In genomic region chr3:141413387-141414140, GRCh38 we compare ENCODE assay signal across 10 cellular contexts. TPM values are rescaled to one million over a fixed set of nuclear protein-coding genes. Genes with fewer than 3 reads are reported as not detected.
DNase-seq lines count a peak whose midpoint lies in the region; ATAC-seq, FAIRE-seq and TF ChIP-seq lines count a peak whose summit lies in the region.
"Had no signal": no experiment of that assay in that cellular context is flagged by ENCODE, and none has a peak within 500 bp of the region (broad histone marks: within the 10 kb centered on the region; RNA-seq: fewer than 3 reads in every experiment).

No MANE protein-coding gene starts in this region.

- FAIRE-seq in pancreas (lab: Jason Lieb, UNC), result no peak

- peaks cover 49 to 58% (median 50%) of the 10 kb centered on the region in 3 donors for H3K4me1 ChIP-seq in pancreas

- H3K27me3 Mint-ChIP-seq in CD4-positive, alpha-beta T cell, result no peaks in the 10 kb centered on the region
- no peaks in the 10 kb centered on the region for H3K27me3 Mint-ChIP-seq in T-helper 2 cell treated with Interferon-gamma antibody and Interleukin-4, amounts not matched to agents 5 μg/mL and 100 μg/mL, for 36 hours (ENCODE audit: low read depth)
- H3K27me3 Mint-ChIP-seq: naive B cell had no signal

- peaks cover 88% of the 10 kb centered on the region for H3K4me1 Mint-ChIP-seq in CD4-positive, alpha-beta T cell (ENCODE audit: low read depth)
- H3K4me1 Mint-ChIP-seq in T-helper 2 cell treated with Interferon-gamma antibody and Interleukin-4, amounts not matched to agents 5 μg/mL and 100 μg/mL, for 36 hours (ENCODE audit: low read depth), result peaks cover 53% of the 10 kb centered on the region

- peak overlapping the region in 2 of 4 donors; percentile 22 to 31 for H3K4me3 ChIP-seq in pancreas

- peak; percentile 49 for ATAC-seq in CD4-positive, alpha-beta T cell (ENCODE audit: poor library complexity)
- peak in 1 of 4 donors; percentile 5 for ATAC-seq in pancreas
- ATAC-seq in GM21390 (IDR thresholded peaks at IDR 0.05; ENCODE audit: unreplicated experiment), result no peak

- peaks cover 0 to 8% (median 0%) of the 10 kb centered on the region in 3 donors for H3K36me3 ChIP-seq in pancreas

- 65 to 81% methylated on average over 6 of the region's 6 CpGs for WGBS in pancreas, 2 donors

- peak in 1 of 10 experiments; percentile 18 for DNase-seq in CD4-positive, alpha-beta T cell
- DNase-seq in T-helper 2 cell treated with Interferon-gamma antibody and Interleukin-4, amounts not matched to agents 5 μg/mL and 100 μg/mL, for 36 hours (ENCODE audit: low spot score), result no peak
- no peak for DNase-seq in epithelial cell of prostate (ENCODE audit: low read depth, low spot score)
- no peak for DNase-seq in pancreas
- no peak for DNase-seq in NCI-H524 treated with DMSO at 0.1 percent for 48 hours (lab: John Stamatoyannopoulos, UW)
- DNase-seq in mucosa of gallbladder (ENCODE audit: low spot score), result no peak
- no peak for DNase-seq in epidermal melanocyte (ENCODE audit: insufficient read length, low spot score)
- DNase-seq: DND-41, naive B cell had no signal

- H3K27me3 ChIP-seq in CD4-positive, alpha-beta T cell (ENCODE audit: control insufficient read depth, insufficient read depth, low read length), result no peaks in the 10 kb centered on the region
- H3K27me3 ChIP-seq in pancreas, result no peaks in the 10 kb centered on the region

- TF ChIP-seq CTCF in CD4-positive, alpha-beta T cell (IDR thresholded peaks at IDR 0.05), result no peak
- TF ChIP-seq CTCF in pancreas (IDR thresholded peaks at IDR 0.05), result no peak

- POLR2A ChIA-PET in CD4-positive, alpha-beta T cell (lab: Charles Lee), result interaction anchor here (0.9 to 5.4 kb wide), 13 partner anchors 10 to 182 kb away, joined by 3 to 114 read pairs (median 14); partner anchors contain the start of genes PXYLP1 and RASA2

- peak overlapping the region; percentile 65 for H3K27ac ChIP-seq in CD4-positive, alpha-beta T cell (ENCODE audit: low read depth, low read length)
- peak overlapping the region; percentile 92 for H3K27ac ChIP-seq in epithelial cell of prostate
- H3K27ac ChIP-seq in pancreas, result peak overlapping the region; percentile 70 to 92 (median 88)

- H3K9me3 ChIP-seq in CD4-positive, alpha-beta T cell (ENCODE audit: control insufficient read depth, low read length), result no peaks in the 10 kb centered on the region
- H3K9me3 ChIP-seq in pancreas, result no peaks in the 10 kb centered on the region

- H3K36me3 Mint-ChIP-seq in CD4-positive, alpha-beta T cell (ENCODE audit: low read depth), result peaks cover 60% of the 10 kb centered on the region
- H3K36me3 Mint-ChIP-seq in T-helper 2 cell treated with Interferon-gamma antibody and Interleukin-4, amounts not matched to agents 5 μg/mL and 100 μg/mL, for 36 hours (ENCODE audit: low read depth), result peaks cover 47% of the 10 kb centered on the region

- intact Hi-C loops in CD4-positive, alpha-beta T cell (cut with DNase I, micrococcal nuclease), result no loop called here
- intact Hi-C loops in pancreas (cut with DNase I), result loop anchor here in 1 of 3 donors (10.0 kb wide), 1 partner anchor 49 kb away; the partner anchor contains the start of gene ZBTB38

- CTCF ChIA-PET in CD4-positive, alpha-beta T cell (lab: Charles Lee), result interaction anchor here (1.1 to 2.4 kb wide), 4 partner anchors 10 to 53 kb away, joined by 4 to 7 read pairs (median 6); no protein-coding TSS in a partner anchor

- H3K4me3 Mint-ChIP-seq in CD4-positive, alpha-beta T cell, result peak overlapping the region; percentile 82
- H3K4me3 Mint-ChIP-seq in T-helper 2 cell treated with Interferon-gamma antibody and Interleukin-4, amounts not matched to agents 5 μg/mL and 100 μg/mL, for 36 hours, result peak overlapping the region; percentile 80

- H3K27ac Mint-ChIP-seq in CD4-positive, alpha-beta T cell, result peak overlapping the region; percentile 98
- H3K27ac Mint-ChIP-seq in T-helper 2 cell treated with Interferon-gamma antibody and Interleukin-4, amounts not matched to agents 5 μg/mL and 100 μg/mL, for 36 hours, result peak overlapping the region; percentile 97

- no peaks in the 10 kb centered on the region for H3K9me3 Mint-ChIP-seq in CD4-positive, alpha-beta T cell
- H3K9me3 Mint-ChIP-seq in T-helper 2 cell treated with Interferon-gamma antibody and Interleukin-4, amounts not matched to agents 5 μg/mL and 100 μg/mL, for 36 hours, result peaks cover 4% of the 10 kb centered on the region

RNA-seq across cellular contexts. Expression of gene ZBTB38, which starts 45.3 kb away (rescaled TPM):
- total RNA-seq in CD4-positive, alpha-beta T cell, result 10 to 100 TPM; 21.8 to 22.0 TPM
- 10 to 100 TPM; 29.4 to 46.8 (median 31.7) TPM for total RNA-seq in pancreas
- 10 to 100 TPM in 1 of 2 donors, 1 to 10 TPM in 1; 5.7 to 11.2 TPM for polyA plus RNA-seq in pancreas
- 159 TPM for total RNA-seq in mucosa of gallbladder
